Comparison of ENCODE assay signal across 8 cellular contexts in the genomic region with DNA sequence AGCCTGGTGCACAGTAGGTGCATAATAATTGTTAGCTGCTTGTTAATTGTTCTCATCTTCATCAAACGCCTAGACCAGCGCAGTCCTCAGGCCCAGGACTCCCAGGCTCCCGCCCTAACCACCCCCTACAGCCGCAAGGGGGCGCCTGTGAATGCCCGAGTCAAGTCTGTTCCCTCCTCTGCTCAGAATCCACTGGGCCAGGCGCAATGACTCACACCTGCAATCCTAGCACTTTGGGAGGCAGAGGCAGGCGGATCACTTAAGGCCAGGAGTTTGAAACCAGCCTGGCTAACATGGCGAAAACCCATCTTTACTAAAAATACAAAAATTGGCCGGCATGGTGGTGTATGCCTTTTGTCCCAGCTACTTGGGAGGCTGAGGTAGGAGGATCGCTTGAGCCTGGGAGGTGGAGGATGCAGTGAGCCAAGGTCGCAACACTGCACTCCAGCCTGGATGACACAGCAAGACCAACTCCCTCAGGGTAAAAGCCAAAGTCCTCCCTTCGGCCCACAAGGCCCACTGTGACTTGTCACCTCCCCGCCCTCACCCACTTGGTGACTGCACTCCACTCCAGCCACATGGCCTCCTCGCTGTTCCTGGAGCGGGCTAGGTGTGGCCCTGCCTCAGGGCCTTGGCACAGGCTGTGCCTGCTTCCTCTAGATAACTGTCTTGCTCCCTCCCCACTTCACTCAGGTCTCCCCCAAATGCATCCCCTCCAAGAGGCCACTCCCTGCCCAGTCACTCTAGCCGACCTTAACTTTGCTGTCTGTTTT. TPM values are rescaled to one million over a fixed set of nuclear protein-coding genes. Genes with fewer than 3 reads are reported as not detected.
DNase-seq lines count a peak whose midpoint lies in the region; ATAC-seq and TF ChIP-seq lines count a peak whose summit lies in the region.

No MANE protein-coding gene starts in this region.

- H3K9me3 ChIP-seq in CD8-positive, alpha-beta T cell (ENCODE audit: low read length): no peaks in the 10 kb centered on the region
- H3K9me3 ChIP-seq in heart right ventricle (no peaks in the 10 kb centered on the region), gastrocnemius medialis (no peaks in the 10 kb centered on the region)

- H3K36me3 ChIP-seq in CD8-positive, alpha-beta T cell (ENCODE audit: insufficient read depth, low read length): no peaks in the 10 kb centered on the region
- peaks cover 0 to 55% (median 8%) of the 10 kb centered on the region in 9 donors for H3K36me3 ChIP-seq in heart right ventricle
- peaks cover 0 to 34% of the 10 kb centered on the region in 2 donors for H3K36me3 ChIP-seq in gastrocnemius medialis

- 70 to 75% methylated on average over 17 of the region's 17 CpGs for WGBS in heart right ventricle, 2 donors

- POLR2A ChIA-PET in CD8-positive, alpha-beta T cell (lab: Charles Lee): no interaction called here

- no peak overlapping the region for H3K4me3 ChIP-seq in CD8-positive, alpha-beta T cell (ENCODE audit: low read depth, low read length)
- no peak overlapping the region for H3K4me3 ChIP-seq in heart right ventricle
- no peak overlapping the region for H3K4me3 ChIP-seq in gastrocnemius medialis

- H3K4me3 Mint-ChIP-seq in CD8-positive, alpha-beta T cell: no peak overlapping the region

- peak; percentile 69 for ATAC-seq in CD8-positive, alpha-beta T cell
- ATAC-seq in heart right ventricle: peak in 6 of 8 donors; percentile 42 to 71 (median 59)
- ATAC-seq in gastrocnemius medialis: no peak
- ATAC-seq in HG02970 (IDR thresholded peaks at IDR 0.05; ENCODE audit: low FRiP score, unreplicated experiment): no peak
- no peak for ATAC-seq in GM21381 (IDR thresholded peaks at IDR 0.05; ENCODE audit: unreplicated experiment)

- peaks cover 44% of the 10 kb centered on the region for H3K36me3 Mint-ChIP-seq in CD8-positive, alpha-beta T cell

- no peaks in the 10 kb centered on the region for H3K4me1 Mint-ChIP-seq in CD8-positive, alpha-beta T cell (ENCODE audit: low read depth)

- in situ Hi-C loops in gastrocnemius medialis (cut with MboI; ENCODE audit: low sequenced_read_pairs in 4 of 4): loop anchor here in 1 of 4 donors (10.0 kb wide), 1 partner anchor 88 kb away; no protein-coding TSS in a partner anchor

- TF ChIP-seq POLR2A in gastrocnemius medialis (IDR thresholded peaks at IDR 0.05): no peak

- H3K27ac ChIP-seq in CD8-positive, alpha-beta T cell (ENCODE audit: low read depth, low read length): no peak overlapping the region
- H3K27ac ChIP-seq in heart right ventricle: no peak overlapping the region
- H3K27ac ChIP-seq in gastrocnemius medialis: no peak overlapping the region

- H3K4me1 ChIP-seq in CD8-positive, alpha-beta T cell (ENCODE audit: insufficient read depth, low read length): no peaks in the 10 kb centered on the region
- H3K4me1 ChIP-seq in heart right ventricle: no peaks in the 10 kb centered on the region
- no peaks in the 10 kb centered on the region for H3K4me1 ChIP-seq in gastrocnemius medialis

- intact Hi-C loops in CD8-positive, alpha-beta T cell (cut with DNase I, micrococcal nuclease): loop anchor here (1.0 kb wide), 1 partner anchor 91 kb away; no protein-coding TSS in a partner anchor
- intact Hi-C loops in heart right ventricle (cut with DNase I) (loop anchor here in 4 of 10 donors (2.0 to 5.0 kb wide), 3 partner anchors 90 to 96 kb away; no protein-coding TSS in a partner anchor), gastrocnemius medialis (cut with DNase I; ENCODE audit: low total_unique reads) (loop anchor here (5.0 kb wide), 1 partner anchor 91 kb away; no protein-coding TSS in a partner anchor)

- H3K9me3 Mint-ChIP-seq in CD8-positive, alpha-beta T cell: no peaks in the 10 kb centered on the region

- CTCF ChIA-PET in CD8-positive, alpha-beta T cell (lab: Charles Lee): interaction anchor here (1.3 kb wide), 1 partner anchor 93 kb away, joined by 3 read pairs; no protein-coding TSS in a partner anchor

- H3K27ac Mint-ChIP-seq in CD8-positive, alpha-beta T cell: no peak overlapping the region

- H3K27me3 Mint-ChIP-seq in CD8-positive, alpha-beta T cell (ENCODE audit: low read depth): no peaks in the 10 kb centered on the region

- DNase-seq in CD8-positive, alpha-beta T cell: peak; percentile 18 to 70 (median 60)
- DNase-seq in HUDEP-2 (lab: John Stamatoyannopoulos, UW; ENCODE audit: unreplicated experiment in 76 of 76) (peak in 74 of 76 experiments; percentile 36 to 98 (median 80)), SKM-1 treated with dmso at 0.1 percent for 144 hours (lab: John Stamatoyannopoulos, UW; ENCODE audit: unreplicated experiment) (peak; percentile 74), heart right ventricle (peak; percentile 36 to 61), gastrocnemius medialis (peak in 1 of 2 donors; percentile 33)
- peak; percentile 65 for DNase-seq in activated naive CD4-positive, alpha-beta T cell treated with anti-CD3 and anti-CD28 coated beads, Interleukin-2, amount 50 U/mL, for 16 hours

- TF ChIP-seq CTCF in CD8-positive, alpha-beta T cell (IDR thresholded peaks at IDR 0.05): peak; percentile 63
- TF ChIP-seq CTCF in heart right ventricle (IDR thresholded peaks at IDR 0.05) (peak; percentile 43 to 74 (median 63)), gastrocnemius medialis (IDR thresholded peaks at IDR 0.05 in 4 of 5, conservative IDR thresholded peaks at IDR 0.05 in 1 of 5) (peak in 4 of 5 experiments; percentile 46 to 58 (median 50))

- no peaks in the 10 kb centered on the region for H3K27me3 ChIP-seq in CD8-positive, alpha-beta T cell (ENCODE audit: insufficient read depth, low read length)
- no peaks in the 10 kb centered on the region for H3K27me3 ChIP-seq in heart right ventricle
- H3K27me3 ChIP-seq in gastrocnemius medialis: no peaks in the 10 kb centered on the region

RNA-seq across cellular contexts. Expression of a gene that starts 9.1 kb away (rescaled TPM):
- 1 to 10 TPM; 9.7 to 10.0 TPM for total RNA-seq in CD8-positive, alpha-beta T cell
- total RNA-seq in heart right ventricle (1 to 10 TPM; 2.3 to 6.2 (median 4.0) TPM), gastrocnemius medialis (10 to 100 TPM in 2 of 4 donors, 1 to 10 TPM in 2; 5.6 to 25.8 (median 10.1) TPM)
- 1 to 10 TPM; 5.9 to 7.8 TPM for polyA plus RNA-seq in heart right ventricle

RNA-seq across cellular contexts. Expression of a gene that starts 15.7 kb away (rescaled TPM):
- total RNA-seq in CD8-positive, alpha-beta T cell: under 1 TPM in 1 of 2 experiments, not detected in 1; 0.08 TPM
- under 1 TPM in 7 of 10 donors, not detected in 3; 0.07 to 0.44 (median 0.23) TPM for total RNA-seq in heart right ventricle
- polyA plus RNA-seq in heart right ventricle: under 1 TPM; 0.10 to 0.15 TPM
- total RNA-seq in gastrocnemius medialis: not detected

RNA-seq across cellular contexts. Expression of a gene that starts 32.4 kb away (rescaled TPM):
- total RNA-seq in CD8-positive, alpha-beta T cell: 10 to 100 TPM; 31.1 to 32.4 TPM
- total RNA-seq in heart right ventricle (100 to 1,000 TPM in 9 of 10 donors, 10 to 100 TPM in 1; 86.8 to 162 (median 131) TPM), gastrocnemius medialis (100 to 1,000 TPM in 3 of 4 donors, 10 to 100 TPM in 1; 82.9 to 199 (median 129) TPM)
- 100 to 1,000 TPM; 164 to 226 TPM for polyA plus RNA-seq in heart right ventricle

RNA-seq across cellular contexts. Expression of a gene that starts 42.1 kb away (rescaled TPM):
- total RNA-seq in CD8-positive, alpha-beta T cell: not detected
- 100 to 1,000 TPM in 7 of 10 donors, 10 to 100 TPM in 3; 63.4 to 267 (median 163) TPM for total RNA-seq in heart right ventricle
- 100 to 1,000 TPM; 114 to 678 TPM for polyA plus RNA-seq in heart right ventricle
- total RNA-seq in gastrocnemius medialis: 1 to 10 TPM in 3 of 4 donors, under 1 TPM in 1; 0.92 to 6.7 (median 3.9) TPM

Comparison
In these comparisons a context has a peak if more than half of its experiments do, and no peak if none do; other contexts are left out.
1. ATAC-seq: peak in CD8-positive, alpha-beta T cell (single experiment) and heart right ventricle (6 of 8); none in gastrocnemius medialis (0 of 2), HG02970 (single experiment) and GM21381 (single experiment).
2. Peak in every context shown above with its lines, with median percentiles within 50 percentile points of each other: CTCF ChIP-seq.